Comparison of ENCODE assay signal across 1 cellular context in genomic region chr19:56140583-56141415, GRCh38.
TF ChIP-seq lines count a peak whose summit lies in the region.

TSS of gene ZNF444 (plus strand) at chr19:56141287. CDS start at chr19:56146912, 5,625 bp downstream.

TF ChIP-seq in HEK293, 187 proteins besides CTCF, POLR2A, EP300 and RAD21 (continued from another document and continues in another):
- TF ChIP-seq AEBP2 (tag by site-specific recombination; IDR thresholded peaks at IDR 0.05; ENCODE audit: borderline replicate concordance) (no peak), TCF7L2 (IDR thresholded peaks at IDR 0.05; ENCODE audit: borderline replicate concordance, low read depth, low read length) (no peak), ZNF2 (tag by site-specific recombination; IDR thresholded peaks at IDR 0.05) (no peak), GLI4 (tag by site-specific recombination; IDR thresholded peaks at IDR 0.05) (no peak), ZNF513 (tag by site-specific recombination; IDR thresholded peaks at IDR 0.05) (peak; percentile 89), ZNF843 (tag by site-specific recombination; IDR thresholded peaks at IDR 0.05) (peak; percentile 52; the same call in 1 of the 2 replicates), ZNF184 (tag by site-specific recombination; IDR thresholded peaks at IDR 0.05) (no peak), ZFP41 (tag by site-specific recombination; IDR thresholded peaks at IDR 0.05; ENCODE audit: borderline replicate concordance) (no peak), PRDM4 (tag by site-specific recombination; IDR thresholded peaks at IDR 0.05) (no peak), FEZF1 (tag by site-specific recombination; IDR thresholded peaks at IDR 0.05) (peak; percentile 100), KLF1 (tag by site-specific recombination; IDR thresholded peaks at IDR 0.05) (no peak), ZNF248 (tag by site-specific recombination; IDR thresholded peaks at IDR 0.05) (no peak), ZSCAN16 (tag by site-specific recombination; IDR thresholded peaks at IDR 0.05) (no peak), ZNF10 (tag by site-specific recombination; IDR thresholded peaks at IDR 0.05) (no peak), ZNF155 (tag by site-specific recombination; IDR thresholded peaks at IDR 0.05) (no peak), ZNF558 (tag by site-specific recombination; IDR thresholded peaks at IDR 0.05) (no peak), ZNF555 (tag by site-specific recombination; conservative IDR thresholded peaks at IDR 0.05) (no peak), ZNF335 (tag by site-specific recombination; conservative IDR thresholded peaks at IDR 0.05) (peak; percentile 100), ZNF19 (tag by site-specific recombination; IDR thresholded peaks at IDR 0.05; ENCODE audit: low read depth) (no peak), ZFP37 (tag by site-specific recombination; IDR thresholded peaks at IDR 0.05) (no peak), ZNF530 (tag by site-specific recombination; IDR thresholded peaks at IDR 0.05; ENCODE audit: low read depth) (no peak), GFI1B (tag by site-specific recombination; IDR thresholded peaks at IDR 0.05) (no peak), PRDM2 (tag by site-specific recombination; IDR thresholded peaks at IDR 0.05; ENCODE audit: borderline replicate concordance) (no peak), PRDM1 (tag by site-specific recombination; IDR thresholded peaks at IDR 0.05) (no peak), ZNF585B (tag by site-specific recombination; IDR thresholded peaks at IDR 0.05) (no peak), ZNF629 (tag by site-specific recombination; IDR thresholded peaks at IDR 0.05) (peak; percentile 65), PBX3 (CRISPR knock-in tag; IDR thresholded peaks at IDR 0.05) (peak; percentile 93), ZNF169 (tag by site-specific recombination; IDR thresholded peaks at IDR 0.05) (no peak), ZBTB10 (tag by site-specific recombination; IDR thresholded peaks at IDR 0.05) (peak; percentile 72; the same call in 1 of the 2 replicates), ZBTB49 (tag by site-specific recombination; IDR thresholded peaks at IDR 0.05; ENCODE audit: low read depth) (no peak), ZNF529 (tag by site-specific recombination; IDR thresholded peaks at IDR 0.05; ENCODE audit: insufficient replicate concordance) (no peak), ZNF658 (tag by site-specific recombination; IDR thresholded peaks at IDR 0.05) (no peak), ZNF488 (tag by site-specific recombination; IDR thresholded peaks at IDR 0.05) (no peak), ZNF350 (tag by site-specific recombination; IDR thresholded peaks at IDR 0.05) (no peak), SALL2 (tag by site-specific recombination; IDR thresholded peaks at IDR 0.05; ENCODE audit: borderline replicate concordance) (no peak), ZNF24 (tag by site-specific recombination; IDR thresholded peaks at IDR 0.05) (0 out of 2 replicates have a peak, but pooled peaks have one; percentile 69), ZNF311 (tag by site-specific recombination; IDR thresholded peaks at IDR 0.05; ENCODE audit: borderline replicate concordance) (no peak), ZNF791 (tag by site-specific recombination; IDR thresholded peaks at IDR 0.05) (no peak), KLF9 (tag by site-specific recombination; IDR thresholded peaks at IDR 0.05; ENCODE audit: low read depth) (peak; percentile 38; the same call in 1 of the 2 replicates), YY2 (tag by site-specific recombination; IDR thresholded peaks at IDR 0.05) (peak; percentile 95), ZEB2 (tag by site-specific recombination; IDR thresholded peaks at IDR 0.05) (no peak), ZNF692 (tag by site-specific recombination; IDR thresholded peaks at IDR 0.05) (peak; percentile 48; the same call in 1 of the 2 replicates), ZNF664 (tag by site-specific recombination; IDR thresholded peaks at IDR 0.05) (no peak), ZNF223 (tag by site-specific recombination; IDR thresholded peaks at IDR 0.05) (no peak)
